In the genomic region with DNA sequence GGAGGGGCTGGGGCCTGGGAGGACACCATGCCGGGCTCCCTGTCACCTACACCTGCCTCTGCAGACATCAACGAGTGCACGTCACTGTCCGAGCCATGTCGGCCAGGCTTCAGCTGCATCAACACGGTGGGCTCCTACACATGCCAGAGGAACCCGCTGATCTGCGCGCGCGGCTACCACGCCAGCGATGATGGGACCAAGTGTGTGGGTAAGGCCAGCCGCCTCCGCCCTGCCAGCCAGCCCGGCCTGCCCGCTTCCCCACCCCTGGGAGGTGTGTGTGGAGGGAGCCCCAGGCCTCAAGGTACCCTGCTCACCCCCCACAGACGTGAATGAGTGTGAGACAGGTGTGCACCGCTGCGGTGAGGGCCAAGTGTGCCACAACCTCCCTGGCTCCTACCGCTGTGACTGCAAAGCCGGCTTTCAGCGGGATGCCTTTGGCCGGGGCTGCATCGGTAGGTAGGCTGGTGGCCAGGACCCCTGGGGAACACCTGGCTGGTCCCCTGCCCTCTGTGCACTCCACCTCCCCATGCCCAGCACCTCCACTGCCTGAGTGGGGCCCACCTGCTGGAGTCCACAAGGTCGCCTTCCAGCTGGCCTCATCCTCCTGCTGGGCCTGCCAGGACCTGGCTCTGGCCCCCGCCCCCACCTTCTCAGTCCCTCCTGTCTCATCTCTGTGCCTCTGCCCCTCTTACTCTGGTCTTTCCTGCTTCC, we compare ENCODE assay signal across 23 cellular contexts.
"Had no signal": no experiment of that assay in that cellular context is flagged by ENCODE, and none has a peak within 500 bp of the region (broad histone marks: within the 10 kb centered on the region; RNA-seq: fewer than 3 reads in every experiment).

No MANE protein-coding gene starts in this region.

- H3K4me3 ChIP-seq: left ventricle myocardium inferior, lower lobe of right lung, prostate gland, right atrium auricular region, smooth muscle cell, testis, tibial artery, upper lobe of left lung, uterus had no signal

- H3K4me3 Mint-ChIP-seq: immature natural killer cell; naive thymus-derived CD8-positive, alpha-beta T cell; nephron progenitor cell had no signal

- ATAC-seq: left colon; naive thymus-derived CD8-positive, alpha-beta T cell; sciatic nerve had no signal

- H3K9me3 Mint-ChIP-seq: immature natural killer cell; naive thymus-derived CD8-positive, alpha-beta T cell; nephron progenitor cell had no signal

- H3K4me1 ChIP-seq: left ventricle myocardium inferior, lower lobe of right lung, prostate gland, right atrium auricular region, testis, tibial artery, upper lobe of left lung, uterus had no signal

- H3K36me3 ChIP-seq: lower lobe of right lung, prostate gland, upper lobe of left lung, uterus had no signal

- H3K9me3 ChIP-seq: left ventricle myocardium inferior, lower lobe of right lung, prostate gland, right atrium auricular region, testis, tibial artery, upper lobe of left lung, uterus had no signal

- H3K4me1 Mint-ChIP-seq: immature natural killer cell had no signal

- H3K27ac ChIP-seq: left ventricle myocardium inferior, lower lobe of right lung, prostate gland, right atrium auricular region, testis, tibial artery, upper lobe of left lung, uterus had no signal

- H3K27me3 ChIP-seq: right atrium auricular region, testis, tibial artery, upper lobe of left lung, uterus had no signal

- H3K4me2 ChIP-seq: smooth muscle cell had no signal

- H3K36me3 Mint-ChIP-seq: immature natural killer cell had no signal

- DNase-seq: cortex of kidney; hypothalamus; immature natural killer cell; islet precursor cell; kidney glomerular epithelial cell; left colon; left ventricle myocardium inferior; lower lobe of right lung; naive thymus-derived CD8-positive, alpha-beta T cell; nephron progenitor cell; stimulated activated CD4-positive, alpha-beta T cell treated with anti-CD3 and anti-CD28 coated beads, Interleukin-12 subunit alpha, Interleukin-12 subunit beta, amount 100 ng/mL, for 4 hours; stimulated activated CD4-positive, alpha-beta T cell treated with anti-CD3 and anti-CD28 coated beads, Interleukin-1b, Interleukin-23, amount 100 ng/mL, for 48 hours; stimulated activated CD4-positive, alpha-beta T cell treated with anti-CD3 and anti-CD28 coated beads, Interleukin-4, amount 100 ng/mL, for 1 hour; stimulated activated CD8-positive, alpha-beta memory T cell treated with anti-CD3 and anti-CD28 coated beads, Interleukin-4, amount 100 ng/mL, for 48 hours; stimulated activated naive CD4-positive, alpha-beta T cell; testis; tibial artery; upper lobe of left lung; uterus had no signal

- H3K27me3 Mint-ChIP-seq: naive thymus-derived CD8-positive, alpha-beta T cell had no signal
